14 cellular contexts compared by ENCODE assay signal in the genomic region with DNA sequence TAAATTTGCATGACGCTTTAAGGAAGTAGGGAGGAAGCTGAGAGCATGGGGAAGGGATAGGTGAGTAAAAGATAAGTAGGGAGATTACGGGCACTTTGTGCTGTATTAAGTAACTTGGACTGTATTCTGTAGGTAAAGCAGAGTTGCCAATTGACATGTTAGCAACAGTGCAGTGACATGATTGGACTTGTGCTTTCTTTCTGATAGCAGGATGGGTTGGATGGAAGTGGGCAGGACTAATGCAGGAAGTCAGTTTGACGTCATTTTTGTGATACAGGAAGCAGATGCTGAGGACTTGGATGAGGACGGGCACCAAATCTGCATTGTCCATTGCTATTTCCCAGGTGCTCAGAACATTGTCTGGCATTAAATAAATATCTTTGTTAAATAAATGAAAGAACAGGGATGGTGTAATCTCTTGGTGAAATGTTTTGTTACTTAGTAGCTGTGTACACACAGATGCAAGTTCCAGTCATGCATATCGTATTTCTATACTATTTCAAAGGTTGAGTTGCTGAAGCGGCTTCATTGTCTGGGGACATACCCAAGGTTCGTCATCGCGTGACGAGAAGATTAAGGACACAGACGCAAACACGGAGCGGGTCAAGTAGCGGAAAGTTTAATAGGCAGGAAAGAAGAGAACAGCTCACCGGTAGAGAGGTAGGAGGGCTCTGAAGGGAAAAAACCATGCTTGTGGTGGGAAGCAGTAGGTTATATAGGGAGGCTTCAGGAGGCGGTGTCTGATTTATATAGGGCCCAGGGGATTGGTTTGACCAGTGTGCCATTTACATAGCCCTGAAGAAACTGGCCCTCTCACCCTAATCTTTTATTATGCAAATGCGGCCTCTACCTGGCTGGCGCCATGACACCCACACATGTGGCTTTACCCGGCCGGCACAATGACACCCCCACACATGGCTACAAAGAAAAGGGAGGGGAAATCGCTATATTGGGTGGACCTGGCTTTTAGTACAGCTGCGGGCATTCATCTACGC. TPM values are rescaled to one million over a fixed set of nuclear protein-coding genes. Genes with fewer than 3 reads are reported as not detected.
DNase-seq lines count a peak whose midpoint lies in the region; ATAC-seq lines count a peak whose summit lies in the region.
"Had no signal": no experiment of that assay in that cellular context is flagged by ENCODE, and none has a peak within 500 bp of the region (broad histone marks: within the 10 kb centered on the region; RNA-seq: fewer than 3 reads in every experiment).

No MANE protein-coding gene starts in this region.

- H3K27me3 ChIP-seq in SJCRH30, result no peaks in the 10 kb centered on the region
- no peaks in the 10 kb centered on the region for H3K27me3 ChIP-seq in CD4-positive, alpha-beta memory T cell (ENCODE audit: insufficient read depth, low read length)
- H3K27me3 ChIP-seq: BLaER1, colonic mucosa, stomach had no signal

- peak overlapping the region; percentile 68 for H3K4me3 Mint-ChIP-seq in memory B cell
- no peak overlapping the region for H3K4me3 Mint-ChIP-seq in CD4-positive, alpha-beta memory T cell

- no peaks in the 10 kb centered on the region for H3K4me1 ChIP-seq in SJCRH30
- no peaks in the 10 kb centered on the region for H3K4me1 ChIP-seq in CD4-positive, alpha-beta memory T cell (ENCODE audit: insufficient read depth, low read length)
- H3K4me1 ChIP-seq: colonic mucosa had no signal

- H3K4me1 Mint-ChIP-seq in memory B cell, result peaks cover 18% of the 10 kb centered on the region
- H3K4me1 Mint-ChIP-seq in CD4-positive, alpha-beta memory T cell, result peaks cover 0 to 5% (median 3%) of the 10 kb centered on the region in 4 donors

- peak overlapping the region; percentile 53 for H3K27ac ChIP-seq in SJCRH30
- no peak overlapping the region for H3K27ac ChIP-seq in CD4-positive, alpha-beta memory T cell (ENCODE audit: low read depth, low read length)
- H3K27ac ChIP-seq: BLaER1, colonic mucosa, stomach had no signal

- DNase-seq in ELF-1 (ENCODE audit: low read depth, low spot score) (peak; percentile 78), NCI-H1417 treated with DMSO at 0.1 percent for 48 hours (lab: John Stamatoyannopoulos, UW) (peak; percentile 90), SJCRH30 (peak; percentile 20 to 57), memory B cell (ENCODE audit: low spot score in 2 of 2) (peak in 1 of 2 donors; percentile 14), sciatic nerve (ENCODE audit: low spot score) (no peak), cerebellar cortex (ENCODE audit: low spot score) (no peak)
- DNase-seq in CD4-positive, alpha-beta memory T cell, result no peak
- DNase-seq: activated CD4-positive, CD25-positive, alpha-beta regulatory T cell; colonic mucosa; NCI-H82; stomach had no signal

- CTCF ChIA-PET in CD4-positive, alpha-beta memory T cell (lab: Charles Lee; ENCODE audit: partially characterized antibody), result interaction anchor here (0.6 to 6.6 kb wide), 4 partner anchors 37 to 428 kb away, joined by 3 to 93 read pairs (median 21); no protein-coding TSS in a partner anchor

- intact Hi-C loops in CD4-positive, alpha-beta memory T cell (cut with micrococcal nuclease), result no loop called here
- intact Hi-C loops in sciatic nerve (cut with DNase I), result no loop called here

- POLR2A ChIA-PET in CD4-positive, alpha-beta memory T cell (lab: Charles Lee; ENCODE audit: partially characterized antibody), result no interaction called here

- H3K4me3 ChIP-seq in SJCRH30, result peak overlapping the region; percentile 54
- H3K4me3 ChIP-seq in CD4-positive, alpha-beta memory T cell (ENCODE audit: low read length in 2 of 2), result no peak overlapping the region
- H3K4me3 ChIP-seq: BLaER1, colonic mucosa, stomach had no signal

- no peaks in the 10 kb centered on the region for H3K9me3 ChIP-seq in SJCRH30 (replicated peaks)
- no peaks in the 10 kb centered on the region for H3K9me3 ChIP-seq in CD4-positive, alpha-beta memory T cell (ENCODE audit: control insufficient read depth in 1 of 2, low read length in 2 of 2)
- H3K9me3 ChIP-seq: colonic mucosa, stomach had no signal

- H3K36me3 Mint-ChIP-seq in memory B cell, result no peaks in the 10 kb centered on the region
- H3K36me3 Mint-ChIP-seq in CD4-positive, alpha-beta memory T cell, result no peaks in the 10 kb centered on the region

- peaks cover 3% of the 10 kb centered on the region for H3K9me3 Mint-ChIP-seq in memory B cell
- no peaks in the 10 kb centered on the region for H3K9me3 Mint-ChIP-seq in CD4-positive, alpha-beta memory T cell

- H3K36me3 ChIP-seq in SJCRH30, result no peaks in the 10 kb centered on the region
- no peaks in the 10 kb centered on the region for H3K36me3 ChIP-seq in CD4-positive, alpha-beta memory T cell (ENCODE audit: insufficient read depth, low read length)
- H3K36me3 ChIP-seq: BLaER1, stomach had no signal

- ATAC-seq in memory B cell (ENCODE audit: low read depth) (peak; percentile 55), HG03108 (IDR thresholded peaks at IDR 0.05; ENCODE audit: unreplicated experiment) (no peak), sciatic nerve (no peak)

- peak overlapping the region; percentile 89 for H3K27ac Mint-ChIP-seq in memory B cell
- peak overlapping the region in 2 of 7 donors; percentile 68 to 72 for H3K27ac Mint-ChIP-seq in CD4-positive, alpha-beta memory T cell

- H3K27me3 Mint-ChIP-seq in memory B cell, result peaks cover 3% of the 10 kb centered on the region
- H3K27me3 Mint-ChIP-seq in CD4-positive, alpha-beta memory T cell, result peaks cover 2 to 4% of the 10 kb centered on the region in 2 donors

RNA-seq across cellular contexts. Expression of gene GUCY2C, which starts 30.7 kb away (rescaled TPM):
- not detected in 2 replicates for total RNA-seq in SJCRH30 (2014; rRNA removed; shearing (Covaris generic))
- total RNA-seq in CD4-positive, alpha-beta memory T cell, result not detected
- polyA plus RNA-seq in CD4-positive, alpha-beta memory T cell, result not detected
- total RNA-seq in sciatic nerve, result not detected
- total RNA-seq: kidney had no signal

Comparison
In these comparisons a context has a peak if more than half of its experiments do, and no peak if none do; other contexts are left out.
1. DNase-seq: peak in ELF-1 (single experiment), NCI-H1417 treated with DMSO at 0.1 percent for 48 hours (single experiment) and SJCRH30 (2 of 2); none in CD4-positive, alpha-beta memory T cell (0 of 5), sciatic nerve (single experiment) and cerebellar cortex (single experiment).